ENCODE assay signal across 1 cellular context in the genomic region with DNA sequence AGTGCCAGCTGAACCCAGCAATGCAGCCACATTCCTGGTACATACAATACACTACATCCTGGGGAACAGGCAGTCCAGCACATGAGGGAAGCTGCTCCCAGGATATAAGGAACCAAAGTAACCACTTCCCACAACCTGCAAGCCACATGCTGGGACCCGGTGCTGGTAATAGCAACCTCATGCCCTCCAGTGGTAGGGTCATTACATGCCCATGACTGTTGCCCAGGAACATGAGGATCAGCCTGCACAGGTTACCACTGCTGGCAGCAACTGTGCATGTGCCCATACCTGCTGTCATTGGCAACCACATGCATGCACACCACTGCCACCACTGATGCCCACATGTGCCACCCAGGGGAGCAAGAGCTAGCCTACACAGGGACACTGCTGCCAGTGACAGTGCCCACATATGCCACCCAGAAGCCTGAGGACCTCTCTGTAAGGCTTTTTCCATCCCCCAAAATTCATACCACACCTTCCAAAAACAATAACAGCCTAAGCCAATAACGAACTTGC.
TF ChIP-seq lines count a peak whose summit lies in the region.

No MANE protein-coding gene starts in this region.

TF ChIP-seq in GM23338, 12 proteins besides CTCF, POLR2A, EP300 and RAD21 (continued from another document):
- TF ChIP-seq, protein P1, sequence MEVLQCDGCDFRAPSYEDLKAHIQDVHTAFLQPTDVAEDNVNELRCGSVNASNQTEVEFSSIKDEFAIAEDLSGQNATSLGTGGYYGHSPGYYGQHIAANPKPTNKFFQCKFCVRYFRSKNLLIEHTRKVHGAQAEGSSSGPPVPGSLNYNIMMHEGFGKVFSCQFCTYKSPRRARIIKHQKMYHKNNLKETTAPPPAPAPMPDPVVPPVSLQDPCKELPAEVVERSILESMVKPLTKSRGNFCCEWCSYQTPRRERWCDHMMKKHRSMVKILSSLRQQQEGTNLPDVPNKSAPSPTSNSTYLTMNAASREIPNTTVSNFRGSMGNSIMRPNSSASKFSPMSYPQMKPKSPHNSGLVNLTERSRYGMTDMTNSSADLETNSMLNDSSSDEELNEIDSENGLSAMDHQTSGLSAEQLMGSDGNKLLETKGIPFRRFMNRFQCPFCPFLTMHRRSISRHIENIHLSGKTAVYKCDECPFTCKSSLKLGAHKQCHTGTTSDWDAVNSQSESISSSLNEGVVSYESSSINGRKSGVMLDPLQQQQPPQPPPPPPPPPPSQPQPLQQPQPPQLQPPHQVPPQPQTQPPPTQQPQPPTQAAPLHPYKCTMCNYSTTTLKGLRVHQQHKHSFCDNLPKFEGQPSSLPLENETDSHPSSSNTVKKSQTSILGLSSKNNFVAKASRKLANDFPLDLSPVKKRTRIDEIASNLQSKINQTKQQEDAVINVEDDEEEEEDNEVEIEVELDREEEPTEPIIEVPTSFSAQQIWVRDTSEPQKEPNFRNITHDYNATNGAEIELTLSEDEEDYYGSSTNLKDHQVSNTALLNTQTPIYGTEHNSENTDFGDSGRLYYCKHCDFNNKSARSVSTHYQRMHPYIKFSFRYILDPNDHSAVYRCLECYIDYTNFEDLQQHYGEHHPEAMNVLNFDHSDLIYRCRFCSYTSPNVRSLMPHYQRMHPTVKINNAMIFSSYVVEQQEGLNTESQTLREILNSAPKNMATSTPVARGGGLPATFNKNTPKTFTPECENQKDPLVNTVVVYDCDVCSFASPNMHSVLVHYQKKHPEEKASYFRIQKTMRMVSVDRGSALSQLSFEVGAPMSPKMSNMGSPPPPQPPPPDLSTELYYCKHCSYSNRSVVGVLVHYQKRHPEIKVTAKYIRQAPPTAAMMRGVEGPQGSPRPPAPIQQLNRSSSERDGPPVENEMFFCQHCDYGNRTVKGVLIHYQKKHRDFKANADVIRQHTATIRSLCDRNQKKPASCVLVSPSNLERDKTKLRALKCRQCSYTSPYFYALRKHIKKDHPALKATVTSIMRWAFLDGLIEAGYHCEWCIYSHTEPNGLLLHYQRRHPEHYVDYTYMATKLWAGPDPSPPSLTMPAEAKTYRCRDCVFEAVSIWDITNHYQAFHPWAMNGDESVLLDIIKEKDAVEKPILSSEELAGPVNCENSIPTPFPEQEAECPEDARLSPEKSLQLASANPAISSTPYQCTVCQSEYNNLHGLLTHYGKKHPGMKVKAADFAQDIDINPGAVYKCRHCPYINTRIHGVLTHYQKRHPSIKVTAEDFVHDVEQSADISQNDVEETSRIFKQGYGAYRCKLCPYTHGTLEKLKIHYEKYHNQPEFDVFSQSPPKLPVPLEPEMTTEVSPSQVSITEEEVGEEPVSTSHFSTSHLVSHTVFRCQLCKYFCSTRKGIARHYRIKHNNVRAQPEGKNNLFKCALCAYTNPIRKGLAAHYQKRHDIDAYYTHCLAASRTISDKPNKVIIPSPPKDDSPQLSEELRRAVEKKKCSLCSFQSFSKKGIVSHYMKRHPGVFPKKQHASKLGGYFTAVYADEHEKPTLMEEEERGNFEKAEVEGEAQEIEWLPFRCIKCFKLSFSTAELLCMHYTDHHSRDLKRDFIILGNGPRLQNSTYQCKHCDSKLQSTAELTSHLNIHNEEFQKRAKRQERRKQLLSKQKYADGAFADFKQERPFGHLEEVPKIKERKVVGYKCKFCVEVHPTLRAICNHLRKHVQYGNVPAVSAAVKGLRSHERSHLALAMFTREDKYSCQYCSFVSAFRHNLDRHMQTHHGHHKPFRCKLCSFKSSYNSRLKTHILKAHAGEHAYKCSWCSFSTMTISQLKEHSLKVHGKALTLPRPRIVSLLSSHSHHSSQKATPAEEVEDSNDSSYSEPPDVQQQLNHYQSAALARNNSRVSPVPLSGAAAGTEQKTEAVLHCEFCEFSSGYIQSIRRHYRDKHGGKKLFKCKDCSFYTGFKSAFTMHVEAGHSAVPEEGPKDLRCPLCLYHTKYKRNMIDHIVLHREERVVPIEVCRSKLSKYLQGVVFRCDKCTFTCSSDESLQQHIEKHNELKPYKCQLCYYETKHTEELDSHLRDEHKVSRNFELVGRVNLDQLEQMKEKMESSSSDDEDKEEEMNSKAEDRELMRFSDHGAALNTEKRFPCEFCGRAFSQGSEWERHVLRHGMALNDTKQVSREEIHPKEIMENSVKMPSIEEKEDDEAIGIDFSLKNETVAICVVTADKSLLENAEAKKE (CRISPR knock-in tag; IDR thresholded peaks at IDR 0.05): no peak
